In the genomic region with DNA sequence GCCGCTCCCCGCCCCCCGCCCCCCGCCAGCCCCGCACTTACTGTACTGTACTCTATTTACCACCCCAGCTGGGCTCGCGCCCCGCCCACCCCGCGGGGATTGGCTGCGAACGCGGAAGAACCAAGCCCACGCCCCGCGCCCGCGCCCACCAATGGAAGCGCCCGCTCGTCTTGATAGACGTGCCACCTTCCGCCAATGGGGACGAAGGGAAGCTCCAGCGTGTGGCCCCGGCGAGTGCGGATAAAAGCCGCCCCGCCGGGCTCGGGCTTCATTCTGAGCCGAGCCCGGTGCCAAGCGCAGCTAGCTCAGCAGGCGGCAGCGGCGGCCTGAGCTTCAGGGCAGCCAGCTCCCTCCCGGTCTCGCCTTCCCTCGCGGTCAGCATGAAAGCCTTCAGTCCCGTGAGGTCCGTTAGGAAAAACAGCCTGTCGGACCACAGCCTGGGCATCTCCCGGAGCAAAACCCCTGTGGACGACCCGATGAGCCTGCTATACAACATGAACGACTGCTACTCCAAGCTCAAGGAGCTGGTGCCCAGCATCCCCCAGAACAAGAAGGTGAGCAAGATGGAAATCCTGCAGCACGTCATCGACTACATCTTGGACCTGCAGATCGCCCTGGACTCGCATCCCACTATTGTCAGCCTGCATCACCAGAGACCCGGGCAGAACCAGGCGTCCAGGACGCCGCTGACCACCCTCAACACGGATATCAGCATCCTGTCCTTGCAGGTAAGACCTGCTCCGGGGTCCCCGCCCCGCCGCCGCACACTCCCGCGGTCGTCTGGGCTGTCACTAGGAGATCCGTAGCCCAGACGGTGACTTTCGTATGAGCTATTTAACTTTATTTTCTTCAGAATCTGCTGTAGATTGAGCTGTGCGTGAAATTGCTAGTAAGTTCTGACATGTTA, we compare ENCODE assay signal across 8 cellular contexts. TPM values are rescaled to one million over a fixed set of nuclear protein-coding genes. Genes with fewer than 3 reads are reported as not detected.
DNase-seq lines count a peak whose midpoint lies in the region; ATAC-seq and TF ChIP-seq lines count a peak whose summit lies in the region.

A gene with protein sequence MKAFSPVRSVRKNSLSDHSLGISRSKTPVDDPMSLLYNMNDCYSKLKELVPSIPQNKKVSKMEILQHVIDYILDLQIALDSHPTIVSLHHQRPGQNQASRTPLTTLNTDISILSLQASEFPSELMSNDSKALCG (plus strand): TSS at position 271 of the 907 bp plus-strand sequence. CDS start 110 bp downstream, at position 381.

- peaks cover 0 to 12% (median 0%) of the 10 kb centered on the region in 7 donors for H3K27me3 ChIP-seq in heart right ventricle
- H3K27me3 ChIP-seq in upper lobe of left lung, result no peaks in the 10 kb centered on the region

- DNase-seq in NCI-H187 (lab: John Stamatoyannopoulos, UW) (peak; percentile 100), T-helper 17 cell (peak; percentile 98), amniotic stem cell (lab: John Stamatoyannopoulos, UW) (peak; percentile 96), heart right ventricle (peak; percentile 99 to 100), posterior vena cava (ENCODE audit: low spot score) (peak; percentile 100), upper lobe of left lung (peak; percentile 99 to 100)

- intact Hi-C loops in heart right ventricle (cut with DNase I) (loop anchor here in 9 of 10 donors (5.0 to 10.0 kb wide), 16 partner anchors 137 to 1587 kb away; no protein-coding TSS in a partner anchor), posterior vena cava (cut with DNase I) (no loop called here)

- ATAC-seq in GM18499 (IDR thresholded peaks at IDR 0.05; ENCODE audit: insufficient read depth, unreplicated experiment), result peak; percentile 42
- peak; percentile 57 for ATAC-seq in HG02938 (IDR thresholded peaks at IDR 0.05; ENCODE audit: unreplicated experiment)
- ATAC-seq in T-helper 17 cell, result peak; percentile 78
- ATAC-seq in heart right ventricle, result peak; percentile 69 to 90 (median 86)
- peak; percentile 85 to 93 for ATAC-seq in upper lobe of left lung (ENCODE audit: low FRiP score in 2 of 2)

- TF ChIP-seq POLR2A in upper lobe of left lung (IDR thresholded peaks at IDR 0.05), result peak; percentile 93 to 100 (median 98)

- peaks cover 3% of the 10 kb centered on the region for H3K36me3 Mint-ChIP-seq in T-helper 17 cell (ENCODE audit: low read depth)

- H3K36me3 ChIP-seq in heart right ventricle, result peaks cover 0 to 7% (median 0%) of the 10 kb centered on the region in 9 donors
- H3K36me3 ChIP-seq in upper lobe of left lung, result no peaks in the 10 kb centered on the region

- H3K9me3 ChIP-seq in T-helper 17 cell (ENCODE audit: control insufficient read depth, low read length, poor library complexity, severe bottlenecking), result no peaks in the 10 kb centered on the region
- H3K9me3 ChIP-seq in heart right ventricle, result no peaks in the 10 kb centered on the region
- H3K9me3 ChIP-seq in upper lobe of left lung, result no peaks in the 10 kb centered on the region

- peaks cover 17% of the 10 kb centered on the region for H3K27me3 Mint-ChIP-seq in T-helper 17 cell

- peaks cover 49% of the 10 kb centered on the region for H3K4me1 Mint-ChIP-seq in T-helper 17 cell

- H3K4me3 ChIP-seq in heart right ventricle (peak within 1 kb of the TSS; percentile 67 to 96 (median 80)), upper lobe of left lung (peak within 1 kb of the TSS; percentile 64 to 84 (median 71))

- TF ChIP-seq CTCF in heart right ventricle (IDR thresholded peaks at IDR 0.05) (no peak), upper lobe of left lung (IDR thresholded peaks at IDR 0.05) (peak in 3 of 6 experiments; percentile 19 to 23 (median 22))

- 0 to 1% methylated on average over 65 to 68 of the region's 70 CpGs for WGBS in heart right ventricle, 2 donors
- WGBS in upper lobe of left lung, 2 donors, result 0 to 1% methylated on average over 24 to 28 of the region's 70 CpGs

- H3K27ac ChIP-seq in heart right ventricle (peak within 1 kb of the TSS; percentile 93 to 100 (median 99)), upper lobe of left lung (peak within 1 kb of the TSS; percentile 97 to 99 (median 98))

- peaks cover 0 to 53% (median 32%) of the 10 kb centered on the region in 9 donors for H3K4me1 ChIP-seq in heart right ventricle
- H3K4me1 ChIP-seq in upper lobe of left lung, result peaks cover 22 to 57% (median 38%) of the 10 kb centered on the region in 4 donors

- peak within 1 kb of the TSS; percentile 100 for H3K4me3 Mint-ChIP-seq in T-helper 17 cell

- peak within 1 kb of the TSS; percentile 99 for H3K27ac Mint-ChIP-seq in T-helper 17 cell

- TF ChIP-seq EP300 in upper lobe of left lung (IDR thresholded peaks at IDR 0.05), result peak in 1 of 4 donors; percentile 83

RNA-seq across cellular contexts. Expression of the gene that starts here (rescaled TPM):
- total RNA-seq in T-helper 17 cell, result 100 to 1,000 TPM; 103 to 113 TPM
- 10 to 100 TPM; 20.8 to 49.7 (median 27.2) TPM for total RNA-seq in heart right ventricle
- polyA plus RNA-seq in heart right ventricle, result 100 to 1,000 TPM in 1 of 2 donors, 10 to 100 TPM in 1; 70.3 to 113 TPM
- 100 to 1,000 TPM in 1 of 2 donors, 10 to 100 TPM in 1; 82.2 to 135 TPM for total RNA-seq in posterior vena cava
- total RNA-seq in upper lobe of left lung, result 100 to 1,000 TPM in 3 of 6 donors, 10 to 100 TPM in 3; 85.4 to 175 (median 110) TPM

Comparison
In these comparisons a context has a peak if more than half of its experiments do, and no peak if none do; other contexts are left out.
1. Peak in every context shown above with its lines: DNase-seq, ATAC-seq, H3K4me3 ChIP-seq and H3K27ac ChIP-seq.
2. intact Hi-C loops: an anchor here in heart right ventricle (5.0 to 10.0 kb wide); none called in posterior vena cava.